Comparison of ENCODE assay signal across 8 cellular contexts in the genomic region with DNA sequence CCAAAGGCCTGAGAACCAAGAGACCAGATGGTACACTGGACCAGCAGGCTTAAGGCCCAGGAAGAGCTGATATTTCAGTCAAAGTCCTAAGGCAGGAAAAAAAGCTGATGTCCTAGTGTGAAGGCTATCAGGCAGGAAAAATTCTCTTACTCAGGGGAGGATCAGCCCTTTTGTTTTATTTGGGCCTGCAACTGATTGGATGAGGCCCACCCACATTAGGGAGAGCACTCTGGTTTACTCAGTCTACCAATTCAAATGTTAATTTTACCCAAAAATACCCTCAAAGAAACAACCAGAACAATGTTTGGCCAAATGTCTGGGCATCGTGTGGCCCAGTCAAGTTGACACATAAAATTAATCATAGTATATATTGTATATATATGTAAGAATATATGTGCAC. TPM values are rescaled to one million over a fixed set of nuclear protein-coding genes. Genes with fewer than 3 reads are reported as not detected.
"Had no signal": no experiment of that assay in that cellular context is flagged by ENCODE, and none has a peak within 500 bp of the region (broad histone marks: within the 10 kb centered on the region; RNA-seq: fewer than 3 reads in every experiment).

No MANE protein-coding gene starts in this region.

- H3K4me2 ChIP-seq: KMS-11 had no signal

- H3K4me1 Mint-ChIP-seq: IgD-negative memory B cell had no signal

- FAIRE-seq: HepG2, HTR-8/SVneo had no signal

- H3K36me3 Mint-ChIP-seq: IgD-negative memory B cell had no signal

- H3K9ac ChIP-seq: KMS-11 had no signal

- ATAC-seq: HepG2 had no signal

- DNase-seq: IMR-90, KBM-7, KG1 had no signal

- H3K27ac ChIP-seq: HL-60, KMS-11 had no signal

- H3K4me3 Mint-ChIP-seq: IgD-negative memory B cell had no signal

- H3K27ac Mint-ChIP-seq: IgD-negative memory B cell had no signal

RNA-seq across cellular contexts. Expression of a gene that starts 24.5 kb away (rescaled TPM):
- total RNA-seq: IMR-90 had no signal
- polyA plus RNA-seq: IMR-90 had no signal
